In the genomic region with DNA sequence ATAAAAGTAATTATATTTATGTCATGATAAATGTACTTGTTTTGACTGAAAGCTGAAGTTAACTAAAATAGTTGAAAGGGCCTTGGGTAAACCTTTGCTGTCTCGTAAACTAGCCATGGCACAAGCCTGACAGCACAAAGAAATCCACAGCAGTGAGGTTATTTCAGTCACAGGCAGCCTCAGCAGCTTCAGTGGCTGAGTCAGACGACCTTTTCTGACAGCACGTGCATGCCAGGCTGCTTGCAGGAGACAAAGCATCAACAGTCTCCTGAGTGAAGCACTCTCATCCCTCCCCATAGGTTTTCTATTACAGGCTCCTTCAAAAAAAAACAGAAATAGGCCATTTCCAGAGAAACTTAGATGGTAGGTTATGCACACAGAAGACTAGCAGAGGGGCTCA, we compare ENCODE assay signal across 1 cellular context.
TF ChIP-seq lines count a peak whose summit lies in the region.

No MANE protein-coding gene starts in this region.

TF ChIP-seq in HepG2, 621 proteins besides CTCF, POLR2A, EP300 and RAD21:
- TF ChIP-seq, protein P1, sequence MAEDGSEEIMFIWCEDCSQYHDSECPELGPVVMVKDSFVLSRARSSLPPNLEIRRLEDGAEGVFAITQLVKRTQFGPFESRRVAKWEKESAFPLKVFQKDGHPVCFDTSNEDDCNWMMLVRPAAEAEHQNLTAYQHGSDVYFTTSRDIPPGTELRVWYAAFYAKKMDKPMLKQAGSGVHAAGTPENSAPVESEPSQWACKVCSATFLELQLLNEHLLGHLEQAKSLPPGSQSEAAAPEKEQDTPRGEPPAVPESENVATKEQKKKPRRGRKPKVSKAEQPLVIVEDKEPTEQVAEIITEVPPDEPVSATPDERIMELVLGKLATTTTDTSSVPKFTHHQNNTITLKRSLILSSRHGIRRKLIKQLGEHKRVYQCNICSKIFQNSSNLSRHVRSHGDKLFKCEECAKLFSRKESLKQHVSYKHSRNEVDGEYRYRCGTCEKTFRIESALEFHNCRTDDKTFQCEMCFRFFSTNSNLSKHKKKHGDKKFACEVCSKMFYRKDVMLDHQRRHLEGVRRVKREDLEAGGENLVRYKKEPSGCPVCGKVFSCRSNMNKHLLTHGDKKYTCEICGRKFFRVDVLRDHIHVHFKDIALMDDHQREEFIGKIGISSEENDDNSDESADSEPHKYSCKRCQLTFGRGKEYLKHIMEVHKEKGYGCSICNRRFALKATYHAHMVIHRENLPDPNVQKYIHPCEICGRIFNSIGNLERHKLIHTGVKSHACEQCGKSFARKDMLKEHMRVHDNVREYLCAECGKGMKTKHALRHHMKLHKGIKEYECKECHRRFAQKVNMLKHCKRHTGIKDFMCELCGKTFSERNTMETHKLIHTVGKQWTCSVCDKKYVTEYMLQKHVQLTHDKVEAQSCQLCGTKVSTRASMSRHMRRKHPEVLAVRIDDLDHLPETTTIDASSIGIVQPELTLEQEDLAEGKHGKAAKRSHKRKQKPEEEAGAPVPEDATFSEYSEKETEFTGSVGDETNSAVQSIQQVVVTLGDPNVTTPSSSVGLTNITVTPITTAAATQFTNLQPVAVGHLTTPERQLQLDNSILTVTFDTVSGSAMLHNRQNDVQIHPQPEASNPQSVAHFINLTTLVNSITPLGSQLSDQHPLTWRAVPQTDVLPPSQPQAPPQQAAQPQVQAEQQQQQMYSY (CRISPR knock-in tag; IDR thresholded peaks at IDR 0.05): no peak
- TF ChIP-seq SPEN (CRISPR knock-in tag; IDR thresholded peaks at IDR 0.05; ENCODE audit: low read depth) (no peak), BHLHE40 (IDR thresholded peaks at IDR 0.05; ENCODE audit: low read length) (peak; percentile 52; the same call in 1 of the 2 replicates), ZNF326 (CRISPR knock-in tag; IDR thresholded peaks at IDR 0.05; ENCODE audit: borderline replicate concordance) (no peak), ZNF614 (CRISPR knock-in tag; IDR thresholded peaks at IDR 0.05; ENCODE audit: borderline replicate concordance) (no peak)
- TF ChIP-seq, protein P2, sequence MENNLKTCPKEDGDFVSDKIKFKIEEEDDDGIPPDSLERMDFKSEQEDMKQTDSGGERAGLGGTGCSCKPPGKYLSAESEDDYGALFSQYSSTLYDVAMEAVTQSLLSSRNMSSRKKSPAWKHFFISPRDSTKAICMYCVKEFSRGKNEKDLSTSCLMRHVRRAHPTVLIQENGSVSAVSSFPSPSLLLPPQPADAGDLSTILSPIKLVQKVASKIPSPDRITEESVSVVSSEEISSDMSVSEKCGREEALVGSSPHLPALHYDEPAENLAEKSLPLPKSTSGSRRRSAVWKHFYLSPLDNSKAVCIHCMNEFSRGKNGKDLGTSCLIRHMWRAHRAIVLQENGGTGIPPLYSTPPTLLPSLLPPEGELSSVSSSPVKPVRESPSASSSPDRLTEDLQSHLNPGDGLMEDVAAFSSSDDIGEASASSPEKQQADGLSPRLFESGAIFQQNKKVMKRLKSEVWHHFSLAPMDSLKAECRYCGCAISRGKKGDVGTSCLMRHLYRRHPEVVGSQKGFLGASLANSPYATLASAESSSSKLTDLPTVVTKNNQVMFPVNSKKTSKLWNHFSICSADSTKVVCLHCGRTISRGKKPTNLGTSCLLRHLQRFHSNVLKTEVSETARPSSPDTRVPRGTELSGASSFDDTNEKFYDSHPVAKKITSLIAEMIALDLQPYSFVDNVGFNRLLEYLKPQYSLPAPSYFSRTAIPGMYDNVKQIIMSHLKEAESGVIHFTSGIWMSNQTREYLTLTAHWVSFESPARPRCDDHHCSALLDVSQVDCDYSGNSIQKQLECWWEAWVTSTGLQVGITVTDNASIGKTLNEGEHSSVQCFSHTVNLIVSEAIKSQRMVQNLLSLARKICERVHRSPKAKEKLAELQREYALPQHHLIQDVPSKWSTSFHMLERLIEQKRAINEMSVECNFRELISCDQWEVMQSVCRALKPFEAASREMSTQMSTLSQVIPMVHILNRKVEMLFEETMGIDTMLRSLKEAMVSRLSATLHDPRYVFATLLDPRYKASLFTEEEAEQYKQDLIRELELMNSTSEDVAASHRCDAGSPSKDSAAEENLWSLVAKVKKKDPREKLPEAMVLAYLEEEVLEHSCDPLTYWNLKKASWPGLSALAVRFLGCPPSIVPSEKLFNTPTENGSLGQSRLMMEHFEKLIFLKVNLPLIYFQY (CRISPR knock-in tag; IDR thresholded peaks at IDR 0.05; ENCODE audit: borderline replicate concordance): no peak
